Comparison of ENCODE assay signal across 8 cellular contexts in genomic region chr10:75402486-75403143, GRCh38. TPM values are rescaled to one million over a fixed set of nuclear protein-coding genes. Genes with fewer than 3 reads are reported as not detected.
DNase-seq lines count a peak whose midpoint lies in the region; ATAC-seq and TF ChIP-seq lines count a peak whose summit lies in the region.

No MANE protein-coding gene starts in this region.

- no peak overlapping the region for H3K27ac Mint-ChIP-seq in activated naive CD8-positive, alpha-beta T cell

- peak in 1 of 2 donors; percentile 29 for TF ChIP-seq POLR2A in sigmoid colon (IDR thresholded peaks at IDR 0.05)

- CTCF ChIA-PET in GM10248 (lab: Yijun Ruan, JAX): no interaction called here

- H3K9me3 ChIP-seq in right cardiac atrium (ENCODE audit: control insufficient read depth, low read length) (no peaks in the 10 kb centered on the region), sigmoid colon (no peaks in the 10 kb centered on the region)

- H3K4me1 ChIP-seq in right cardiac atrium (ENCODE audit: control insufficient read depth, insufficient read depth, low read length) (no peaks in the 10 kb centered on the region), sigmoid colon (peaks cover 0 to 43% (median 30%) of the 10 kb centered on the region in 4 donors)

- intact Hi-C loops in right cardiac atrium (cut with DNase I) (loop anchor here in 3 of 4 donors (10.0 kb wide), 5 partner anchors 212 to 1152 kb away; no protein-coding TSS in a partner anchor), sigmoid colon (cut with DNase I) (loop anchor here (1.0 to 10.0 kb wide), 9 partner anchors 64 to 1582 kb away; no protein-coding TSS in a partner anchor)

- peak overlapping the region; percentile 82 for H3K4me3 ChIP-seq in right cardiac atrium (ENCODE audit: low read length)
- peak overlapping the region; percentile 76 to 97 (median 92) for H3K4me3 ChIP-seq in sigmoid colon

- TF ChIP-seq CTCF in sigmoid colon (IDR thresholded peaks at IDR 0.05) (no peak), GM10248 (IDR thresholded peaks at IDR 0.05; ENCODE audit: control extremely low read depth, extremely low read depth, low read depth, missing control alignments) (no peak)

- no peaks in the 10 kb centered on the region for H3K9me3 Mint-ChIP-seq in activated naive CD8-positive, alpha-beta T cell (ENCODE audit: low read depth)

- peak overlapping the region; percentile 86 for H3K4me3 Mint-ChIP-seq in activated naive CD8-positive, alpha-beta T cell

- POLR2A ChIA-PET in GM10248 (lab: Yijun Ruan, JAX): no interaction called here

- no peaks in the 10 kb centered on the region for H3K27me3 ChIP-seq in right cardiac atrium (ENCODE audit: control insufficient read depth, insufficient read depth)
- H3K27me3 ChIP-seq in sigmoid colon: no peaks in the 10 kb centered on the region

- under 1% methylated on average over 42 of the region's 42 CpGs for WGBS in right cardiac atrium
- 0 to 1% methylated on average over 42 of the region's 42 CpGs for WGBS in sigmoid colon, 2 donors

- ATAC-seq in right cardiac atrium (peak; percentile 0 to 2), HG02588 (IDR thresholded peaks at IDR 0.05; ENCODE audit: unreplicated experiment) (no peak)

- H3K27ac ChIP-seq in right cardiac atrium (ENCODE audit: low read length): peak overlapping the region; percentile 89
- peak overlapping the region; percentile 93 to 99 (median 98) for H3K27ac ChIP-seq in sigmoid colon

- H3K36me3 Mint-ChIP-seq in activated naive CD8-positive, alpha-beta T cell: no peaks in the 10 kb centered on the region

- peaks cover 0 to 14% (median 4%) of the 10 kb centered on the region in 4 donors for H3K36me3 ChIP-seq in sigmoid colon

- peaks cover 29% of the 10 kb centered on the region for H3K27me3 Mint-ChIP-seq in activated naive CD8-positive, alpha-beta T cell

- TF ChIP-seq EP300 in sigmoid colon (IDR thresholded peaks at IDR 0.05): no peak

- peak; percentile 35 for DNase-seq in GM03348 (ENCODE audit: low spot score)
- peak; percentile 89 for DNase-seq in NCI-H1092 treated with DMSO at 0.1 percent for 48 hours (lab: John Stamatoyannopoulos, UW)
- peak; percentile 42 to 77 (median 76) for DNase-seq in right cardiac atrium
- peak; percentile 73 for DNase-seq in sigmoid colon
- DNase-seq in GM10248 (ENCODE audit: extremely low spot score): no peak
- no peak for DNase-seq in cerebellar nuclear complex (lab: John Stamatoyannopoulos, UW)

- peaks cover 28% of the 10 kb centered on the region for H3K4me1 Mint-ChIP-seq in activated naive CD8-positive, alpha-beta T cell (ENCODE audit: low read depth)

RNA-seq across cellular contexts. Expression of gene ZNF503, which starts 1.1 kb away (rescaled TPM):
- total RNA-seq in right cardiac atrium: 10 to 100 TPM; 13.2 to 14.6 (median 14.3) TPM
- 8.7 TPM for polyA plus RNA-seq in right cardiac atrium
- total RNA-seq in sigmoid colon: 10 to 100 TPM; 10.0 to 20.3 (median 18.2) TPM
- 1 to 10 TPM; 2.3 to 6.3 (median 5.4) TPM for polyA plus RNA-seq in sigmoid colon

RNA-seq across cellular contexts. Expression of gene LRMDA, which starts 28.8 kb away (rescaled TPM):
- total RNA-seq in right cardiac atrium (10 to 100 TPM; 42.7 to 97.9 (median 55.1) TPM), sigmoid colon (10 to 100 TPM in 3 of 4 donors, 1 to 10 TPM in 1; 5.7 to 22.2 (median 13.7) TPM)
- polyA plus RNA-seq in right cardiac atrium (48.8 TPM), sigmoid colon (1 to 10 TPM; 2.8 to 9.0 (median 4.2) TPM)

Comparison
In these comparisons a context has a peak if more than half of its experiments do, and no peak if none do; other contexts are left out.
1. DNase-seq: peak in GM03348 (single experiment), NCI-H1092 treated with DMSO at 0.1 percent for 48 hours (single experiment), right cardiac atrium (3 of 3) and sigmoid colon (single experiment); none in GM10248 (single experiment) and cerebellar nuclear complex (0 of 2).